Comparison of ENCODE assay signal across 10 cellular contexts in the genomic region with DNA sequence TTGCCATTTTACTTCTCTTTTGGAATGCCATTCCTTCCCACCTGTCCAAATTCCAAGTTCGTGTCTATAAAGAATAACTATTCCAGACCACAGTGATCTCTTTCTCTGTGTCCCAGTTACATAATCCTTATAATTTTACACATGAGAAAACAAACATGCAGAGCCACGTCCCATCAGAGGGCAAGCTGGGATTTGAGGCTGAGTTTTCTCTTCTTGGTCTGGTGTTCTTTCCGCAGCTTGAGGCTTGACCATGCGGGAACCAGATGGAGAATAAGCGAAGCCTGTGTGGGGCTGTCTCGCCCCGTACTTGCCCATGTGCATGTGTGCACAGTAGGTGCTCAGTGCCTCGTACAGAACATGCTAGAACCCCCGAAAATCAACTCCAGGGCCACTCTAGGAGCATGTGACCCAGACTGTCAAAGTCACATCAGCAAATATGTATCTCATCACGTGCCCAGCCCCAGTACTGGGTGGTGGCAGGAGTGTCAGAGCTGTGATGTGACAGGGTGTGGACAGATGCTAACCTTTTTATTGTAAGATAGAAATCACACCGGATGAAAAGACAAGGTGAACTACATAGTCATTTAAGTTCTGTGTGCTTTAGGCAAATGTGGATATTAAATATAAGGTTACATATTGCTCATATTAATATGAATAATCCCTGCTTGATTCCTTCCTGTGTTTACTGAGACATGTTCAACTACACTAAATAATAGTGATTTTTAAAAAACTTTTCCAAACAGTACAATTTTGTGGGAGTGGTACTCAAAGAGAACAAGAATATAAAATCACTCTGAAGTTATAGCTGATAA. TPM values are rescaled to one million over a fixed set of nuclear protein-coding genes. Genes with fewer than 3 reads are reported as not detected.
DNase-seq lines count a peak whose midpoint lies in the region; ATAC-seq and TF ChIP-seq lines count a peak whose summit lies in the region.
"Had no signal": no experiment of that assay in that cellular context is flagged by ENCODE, and none has a peak within 500 bp of the region (broad histone marks: within the 10 kb centered on the region; RNA-seq: fewer than 3 reads in every experiment).

No MANE protein-coding gene starts in this region.

- no peak for TF ChIP-seq CTCF in foreskin fibroblast (IDR thresholded peaks at IDR 0.05; ENCODE audit: low read depth, low read length)

- peak overlapping the region; percentile 76 for H3K4me3 Mint-ChIP-seq in T-helper 1 cell treated with Interleukin-12 subunit alpha and Interleukin-12 subunit beta and Interleukin-4 antibody, amounts not matched to agents 30 μg/mL and 1 μg/mL, for 36 hours
- H3K4me3 Mint-ChIP-seq in activated T-helper 17 cell treated with anti-CD3 and anti-CD28 coated beads, Interleukin-2, amount 50 U/mL, for 72 hours = peak overlapping the region; percentile 92
- peak overlapping the region; percentile 63 for H3K4me3 Mint-ChIP-seq in stimulated activated memory B cell treated with anti-CD40 and anti-IgM and Interleukin-4, amounts not matched to agents 10 μg/mL and 1 μg/mL and 100 μg/mL, for 72 hours

- ATAC-seq in activated T-helper 17 cell treated with anti-CD3 and anti-CD28 coated beads, Interleukin-2, amount 50 U/mL, for 72 hours (replicated peaks) = no peak
- ATAC-seq in stimulated activated memory B cell treated with anti-CD40 and anti-IgM and Interleukin-4, amounts not matched to agents 10 μg/mL and 1 μg/mL and 100 μg/mL, for 72 hours = no peak
- ATAC-seq in GM21786 (IDR thresholded peaks at IDR 0.05; ENCODE audit: unreplicated experiment) = no peak

- H3K4me1 Mint-ChIP-seq in T-helper 1 cell treated with Interleukin-12 subunit alpha and Interleukin-12 subunit beta and Interleukin-4 antibody, amounts not matched to agents 30 μg/mL and 1 μg/mL, for 36 hours (ENCODE audit: low read depth) = peaks cover 44% of the 10 kb centered on the region
- peaks cover 25% of the 10 kb centered on the region for H3K4me1 Mint-ChIP-seq in activated T-helper 17 cell treated with anti-CD3 and anti-CD28 coated beads, Interleukin-2, amount 50 U/mL, for 72 hours
- H3K4me1 Mint-ChIP-seq in stimulated activated memory B cell treated with anti-CD40 and anti-IgM and Interleukin-4, amounts not matched to agents 10 μg/mL and 1 μg/mL and 100 μg/mL, for 72 hours = peaks cover 47% of the 10 kb centered on the region

- no peaks in the 10 kb centered on the region for H3K27me3 Mint-ChIP-seq in T-helper 1 cell treated with Interleukin-12 subunit alpha and Interleukin-12 subunit beta and Interleukin-4 antibody, amounts not matched to agents 30 μg/mL and 1 μg/mL, for 36 hours (ENCODE audit: low read depth)
- H3K27me3 Mint-ChIP-seq in activated T-helper 17 cell treated with anti-CD3 and anti-CD28 coated beads, Interleukin-2, amount 50 U/mL, for 72 hours = no peaks in the 10 kb centered on the region
- no peaks in the 10 kb centered on the region for H3K27me3 Mint-ChIP-seq in stimulated activated memory B cell treated with anti-CD40 and anti-IgM and Interleukin-4, amounts not matched to agents 10 μg/mL and 1 μg/mL and 100 μg/mL, for 72 hours

- H3K4me3 ChIP-seq in foreskin fibroblast (ENCODE audit: low read depth in 1 of 2, low read length in 2 of 2) = peak overlapping the region; percentile 91 to 99
- H3K4me3 ChIP-seq: suprapubic skin had no signal

- peak overlapping the region; percentile 47 for H3K27ac Mint-ChIP-seq in T-helper 1 cell treated with Interleukin-12 subunit alpha and Interleukin-12 subunit beta and Interleukin-4 antibody, amounts not matched to agents 30 μg/mL and 1 μg/mL, for 36 hours
- H3K27ac Mint-ChIP-seq in activated T-helper 17 cell treated with anti-CD3 and anti-CD28 coated beads, Interleukin-2, amount 50 U/mL, for 72 hours = peak overlapping the region; percentile 55
- H3K27ac Mint-ChIP-seq in stimulated activated memory B cell treated with anti-CD40 and anti-IgM and Interleukin-4, amounts not matched to agents 10 μg/mL and 1 μg/mL and 100 μg/mL, for 72 hours = peak overlapping the region; percentile 94

- H3K36me3 Mint-ChIP-seq in T-helper 1 cell treated with Interleukin-12 subunit alpha and Interleukin-12 subunit beta and Interleukin-4 antibody, amounts not matched to agents 30 μg/mL and 1 μg/mL, for 36 hours (ENCODE audit: low read depth) = peaks cover 43% of the 10 kb centered on the region
- H3K36me3 Mint-ChIP-seq in activated T-helper 17 cell treated with anti-CD3 and anti-CD28 coated beads, Interleukin-2, amount 50 U/mL, for 72 hours (ENCODE audit: low read depth) = peaks cover 89% of the 10 kb centered on the region
- peaks cover 49% of the 10 kb centered on the region for H3K36me3 Mint-ChIP-seq in stimulated activated memory B cell treated with anti-CD40 and anti-IgM and Interleukin-4, amounts not matched to agents 10 μg/mL and 1 μg/mL and 100 μg/mL, for 72 hours

- DNase-seq in T-helper 1 cell = no peak
- no peak for DNase-seq in foreskin fibroblast
- DNase-seq in occipital lobe (lab: John Stamatoyannopoulos, UW) = no peak
- DNase-seq in LoVo (ENCODE audit: low spot score) = no peak
- DNase-seq: aorta had no signal

- H3K9me3 Mint-ChIP-seq in T-helper 1 cell treated with Interleukin-12 subunit alpha and Interleukin-12 subunit beta and Interleukin-4 antibody, amounts not matched to agents 30 μg/mL and 1 μg/mL, for 36 hours = no peaks in the 10 kb centered on the region
- H3K9me3 Mint-ChIP-seq in activated T-helper 17 cell treated with anti-CD3 and anti-CD28 coated beads, Interleukin-2, amount 50 U/mL, for 72 hours = no peaks in the 10 kb centered on the region
- no peaks in the 10 kb centered on the region for H3K9me3 Mint-ChIP-seq in stimulated activated memory B cell treated with anti-CD40 and anti-IgM and Interleukin-4, amounts not matched to agents 10 μg/mL and 1 μg/mL and 100 μg/mL, for 72 hours

RNA-seq across cellular contexts. Expression of gene INSIG1, which starts 3.2 kb away (rescaled TPM):
- 100 to 1,000 TPM; 140 to 216 TPM for total RNA-seq in activated T-helper 17 cell treated with anti-CD3 and anti-CD28 coated beads, Interleukin-2, amount 50 U/mL, for 72 hours
- 109 TPM for total RNA-seq in occipital lobe
